Comparison of ENCODE assay signal across 13 cellular contexts in the genomic region with DNA sequence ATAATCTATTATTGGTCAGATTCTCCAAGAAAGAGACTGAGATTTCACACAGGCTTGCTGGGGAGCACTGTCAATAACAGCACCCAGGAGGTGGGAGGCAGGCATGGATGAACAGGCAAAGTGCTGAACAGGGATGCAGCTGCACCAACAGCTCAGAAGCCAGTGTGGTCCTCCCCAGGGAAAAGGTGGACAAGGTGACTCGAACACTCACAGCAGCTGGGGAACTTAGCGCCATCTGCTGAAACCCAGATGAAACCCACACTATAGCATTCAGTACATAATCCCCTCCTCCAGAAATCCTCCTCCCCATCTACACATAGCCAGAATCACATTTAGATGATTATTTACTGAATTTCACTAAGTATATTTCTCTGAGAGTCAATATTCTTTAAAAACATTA.
DNase-seq lines count a peak whose midpoint lies in the region; ATAC-seq, FAIRE-seq and TF ChIP-seq lines count a peak whose summit lies in the region.
"Had no signal": no experiment of that assay in that cellular context is flagged by ENCODE, and none has a peak within 500 bp of the region (broad histone marks: within the 10 kb centered on the region; RNA-seq: fewer than 3 reads in every experiment).

No MANE protein-coding gene starts in this region.

- H3K36me3 ChIP-seq in HEK293 (ENCODE audit: control insufficient read depth in 2 of 2, insufficient read depth in 1 of 2, low read length in 2 of 2) (no peaks in the 10 kb centered on the region), tibial nerve (no peaks in the 10 kb centered on the region)

- TF ChIP-seq POLR2A in tibial nerve (IDR thresholded peaks at IDR 0.05): no peak
- no peak for TF ChIP-seq POLR2A in lower leg skin (IDR thresholded peaks at IDR 0.05)

- POLR2A ChIA-PET in HEK293 (lab: Yijun Ruan, JAX): no interaction called here

- WGBS in tibial nerve, 2 donors: 22 to 43% methylated on average over 2 of the region's 2 CpGs
- 33 to 36% methylated on average over 2 of the region's 2 CpGs for WGBS in lower leg skin, 2 donors

- H3K9me3 ChIP-seq in HEK293 (ENCODE audit: control insufficient read depth, insufficient read depth, low read depth, low read length) (no peaks in the 10 kb centered on the region), tibial nerve (no peaks in the 10 kb centered on the region)
- H3K9me3 ChIP-seq: psoas muscle had no signal

- no peak for TF ChIP-seq EP300 in tibial nerve (IDR thresholded peaks at IDR 0.05)

- no peak for FAIRE-seq in D721Med (lab: Jason Lieb, UNC)

- no peaks in the 10 kb centered on the region for H3K4me1 ChIP-seq in HEK293 (ENCODE audit: control insufficient read depth, insufficient read depth, low read length)
- no peaks in the 10 kb centered on the region for H3K4me1 ChIP-seq in tibial nerve
- H3K4me1 ChIP-seq: psoas muscle had no signal

- ATAC-seq in HG02885 (IDR thresholded peaks at IDR 0.05; ENCODE audit: poor library complexity, unreplicated experiment) (no peak), HG02588 (IDR thresholded peaks at IDR 0.05; ENCODE audit: unreplicated experiment) (no peak)
- ATAC-seq: psoas muscle had no signal

- no peak overlapping the region for H3K27ac ChIP-seq in HEK293 (ENCODE audit: extremely low read depth, low read depth, low read length)
- no peak overlapping the region for H3K27ac ChIP-seq in VCaP
- no peak overlapping the region for H3K27ac ChIP-seq in tibial nerve
- H3K27ac ChIP-seq: psoas muscle had no signal

- intact Hi-C loops in lower leg skin (cut with DNase I; ENCODE audit: low total_unique reads): no loop called here

- CTCF ChIA-PET in HEK293 (lab: Yijun Ruan, JAX): no interaction called here

- peak; percentile 39 for TF ChIP-seq CTCF in D721Med (IDR thresholded peaks at IDR 0.05; ENCODE audit: insufficient read depth, missing control alignments)
- TF ChIP-seq CTCF in HEK293 (tag by site-specific recombination; IDR thresholded peaks at IDR 0.05): no peak
- TF ChIP-seq CTCF in VCaP (conservative IDR thresholded peaks at IDR 0.05): peak; percentile 61
- TF ChIP-seq CTCF in tibial nerve (IDR thresholded peaks at IDR 0.05): no peak
- TF ChIP-seq CTCF in lower leg skin (IDR thresholded peaks at IDR 0.05): no peak

- H3K27me3 ChIP-seq in tibial nerve: no peaks in the 10 kb centered on the region

- H3K4me3 ChIP-seq in HEK293 (ENCODE audit: low read depth, low read length) (no peak overlapping the region), tibial nerve (no peak overlapping the region), lower leg skin (ENCODE audit: low read depth, poor library complexity, severe bottlenecking) (no peak overlapping the region)
- H3K4me3 ChIP-seq: psoas muscle had no signal

- DNase-seq in D721Med (ENCODE audit: insufficient read length, low spot score): no peak
- peak; percentile 50 to 59 for DNase-seq in NCI-H524 (lab: John Stamatoyannopoulos, UW)
- no peak for DNase-seq in tibial nerve (ENCODE audit: low spot score in 2 of 2)
- DNase-seq in lower leg skin (ENCODE audit: low spot score in 2 of 2): no peak
- DNase-seq: activated naive CD8-positive, alpha-beta T cell treated with anti-CD3 and anti-CD28 coated beads, Interleukin-2, amount 10 ng/mL, durations not matched to agents 7 days and 5 days; Calu3; NCI-H2081; psoas muscle; stimulated activated CD4-positive, alpha-beta T cell treated with anti-CD3 and anti-CD28 coated beads, Interleukin-4, amount 100 ng/mL, for 4 hours had no signal

TF ChIP-seq in HEK293, 187 proteins besides CTCF, POLR2A, EP300 and RAD21:
- TF ChIP-seq, protein P1, sequence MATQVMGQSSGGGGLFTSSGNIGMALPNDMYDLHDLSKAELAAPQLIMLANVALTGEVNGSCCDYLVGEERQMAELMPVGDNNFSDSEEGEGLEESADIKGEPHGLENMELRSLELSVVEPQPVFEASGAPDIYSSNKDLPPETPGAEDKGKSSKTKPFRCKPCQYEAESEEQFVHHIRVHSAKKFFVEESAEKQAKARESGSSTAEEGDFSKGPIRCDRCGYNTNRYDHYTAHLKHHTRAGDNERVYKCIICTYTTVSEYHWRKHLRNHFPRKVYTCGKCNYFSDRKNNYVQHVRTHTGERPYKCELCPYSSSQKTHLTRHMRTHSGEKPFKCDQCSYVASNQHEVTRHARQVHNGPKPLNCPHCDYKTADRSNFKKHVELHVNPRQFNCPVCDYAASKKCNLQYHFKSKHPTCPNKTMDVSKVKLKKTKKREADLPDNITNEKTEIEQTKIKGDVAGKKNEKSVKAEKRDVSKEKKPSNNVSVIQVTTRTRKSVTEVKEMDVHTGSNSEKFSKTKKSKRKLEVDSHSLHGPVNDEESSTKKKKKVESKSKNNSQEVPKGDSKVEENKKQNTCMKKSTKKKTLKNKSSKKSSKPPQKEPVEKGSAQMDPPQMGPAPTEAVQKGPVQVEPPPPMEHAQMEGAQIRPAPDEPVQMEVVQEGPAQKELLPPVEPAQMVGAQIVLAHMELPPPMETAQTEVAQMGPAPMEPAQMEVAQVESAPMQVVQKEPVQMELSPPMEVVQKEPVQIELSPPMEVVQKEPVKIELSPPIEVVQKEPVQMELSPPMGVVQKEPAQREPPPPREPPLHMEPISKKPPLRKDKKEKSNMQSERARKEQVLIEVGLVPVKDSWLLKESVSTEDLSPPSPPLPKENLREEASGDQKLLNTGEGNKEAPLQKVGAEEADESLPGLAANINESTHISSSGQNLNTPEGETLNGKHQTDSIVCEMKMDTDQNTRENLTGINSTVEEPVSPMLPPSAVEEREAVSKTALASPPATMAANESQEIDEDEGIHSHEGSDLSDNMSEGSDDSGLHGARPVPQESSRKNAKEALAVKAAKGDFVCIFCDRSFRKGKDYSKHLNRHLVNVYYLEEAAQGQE (tag by site-specific recombination; IDR thresholded peaks at IDR 0.05): no peak
- TF ChIP-seq ZNF514 (tag by site-specific recombination; IDR thresholded peaks at IDR 0.05) (no peak), ZFP41 (tag by site-specific recombination; IDR thresholded peaks at IDR 0.05; ENCODE audit: borderline replicate concordance) (no peak), ZNF707 (tag by site-specific recombination; IDR thresholded peaks at IDR 0.05) (no peak), ZNF654 (tag by site-specific recombination; IDR thresholded peaks at IDR 0.05; ENCODE audit: low read depth) (0 out of 2 replicates have a peak, but pooled peaks have one; percentile 10)

Comparison
In these comparisons a context has a peak if more than half of its experiments do, and no peak if none do; other contexts are left out.
1. DNase-seq: peak in NCI-H524 (2 of 2); none in D721Med (single experiment), tibial nerve (0 of 2) and lower leg skin (0 of 2).
2. CTCF ChIP-seq: peak in D721Med (single experiment) and VCaP (single experiment); none in HEK293 (single experiment), tibial nerve (0 of 5) and lower leg skin (0 of 3).